ENCODE assay signal across 27 cellular contexts in the genomic region with DNA sequence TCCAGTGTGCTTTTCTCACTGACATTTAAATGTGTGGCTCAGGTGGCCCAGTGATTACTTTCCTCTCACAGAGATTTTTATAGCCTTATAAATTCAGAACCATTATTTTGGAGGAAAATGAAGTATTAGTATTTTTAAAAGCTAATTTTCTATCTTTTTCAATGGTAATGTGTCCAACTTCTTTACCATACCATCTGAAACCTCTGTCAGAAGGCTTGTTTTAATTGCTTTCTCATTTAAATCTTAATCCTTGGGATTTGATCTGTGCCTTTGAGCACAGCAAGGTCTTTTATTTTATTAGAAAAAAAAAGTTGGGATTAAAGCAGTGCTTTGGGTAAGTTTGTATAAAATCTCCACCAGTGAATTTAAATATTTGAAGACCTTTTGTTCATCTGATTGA.
DNase-seq lines count a peak whose midpoint lies in the region; ATAC-seq lines count a peak whose summit lies in the region.
"Had no signal": no experiment of that assay in that cellular context is flagged by ENCODE, and none has a peak within 500 bp of the region (broad histone marks: within the 10 kb centered on the region; RNA-seq: fewer than 3 reads in every experiment).

No MANE protein-coding gene starts in this region.

- peaks cover 20% of the 10 kb centered on the region for H3K4me1 ChIP-seq in HAP-1
- H3K4me1 ChIP-seq: A549, BE2C, Caco-2 had no signal

- no peaks in the 10 kb centered on the region for H3K36me3 ChIP-seq in HAP-1 (replicated peaks)
- H3K36me3 ChIP-seq: BE2C; BLaER1; BLaER1 treated with 17β-estradiol and CSF1 and Interleukin-3, amounts not matched to agents 10 nM and 100 nM had no signal

- H3K4me3 ChIP-seq in HAP-1: no peak overlapping the region
- H3K4me3 ChIP-seq: A549; BLaER1; BLaER1 treated with 17β-estradiol and CSF1 and Interleukin-3, amounts not matched to agents 10 nM and 100 nM had no signal

- no peaks in the 10 kb centered on the region for H3K4me1 Mint-ChIP-seq in stimulated activated naive CD8-positive, alpha-beta T cell treated with anti-CD3 and anti-CD28 coated beads, Interleukin-15, amount 100 ng/mL, for 72 hours
- H3K4me1 Mint-ChIP-seq: B cell; CD14-positive monocyte; CD4-positive, alpha-beta memory T cell; CD4-positive, CD25-positive, alpha-beta regulatory T cell; CD8-positive, alpha-beta memory T cell had no signal

- ATAC-seq in stimulated activated naive CD8-positive, alpha-beta T cell treated with anti-CD3 and anti-CD28 coated beads, Interleukin-15, amount 100 ng/mL, for 72 hours: no peak
- ATAC-seq: A549; CD8-positive, alpha-beta T cell had no signal

- peak; percentile 34 to 91 for DNase-seq in HAP-1 (ENCODE audit: low spot score in 2 of 2)
- no peak for DNase-seq in stimulated activated naive CD8-positive, alpha-beta T cell treated with anti-CD3 and anti-CD28 coated beads, Interleukin-15, amount 100 ng/mL, for 72 hours
- DNase-seq: 8988T; ACHN; AML-193; BE2C; C1 segment of cervical spinal cord; Caco-2; Calu3; CD4-positive, alpha-beta memory T cell; CD4-positive, alpha-beta T cell; CD4-positive, CD25-positive, alpha-beta regulatory T cell; CD8-positive, alpha-beta memory T cell; CD8-positive, alpha-beta T cell; COR-L47; DMS 273 treated with DMSO at 0.1 percent for 48 hours; DMS153; DMS53; DMS79; DMS79 treated with DMSO at 0.1 percent for 48 hours; DND-41; EL had no signal

- in situ Hi-C loops in HAP-1 (cut with MboI; ENCODE audit: low sequenced_read_pairs): no loop called here

- no peak overlapping the region for H3K27ac Mint-ChIP-seq in stimulated activated naive CD8-positive, alpha-beta T cell treated with anti-CD3 and anti-CD28 coated beads, Interleukin-15, amount 100 ng/mL, for 72 hours
- H3K27ac Mint-ChIP-seq: B cell; CD14-positive monocyte; CD4-positive, alpha-beta memory T cell; CD4-positive, alpha-beta T cell; CD4-positive, CD25-positive, alpha-beta regulatory T cell; CD8-positive, alpha-beta memory T cell; CD8-positive, alpha-beta T cell had no signal

- H3K27me3 ChIP-seq in HAP-1 (ENCODE audit: low read depth): no peaks in the 10 kb centered on the region
- H3K27me3 ChIP-seq: BE2C; BLaER1; BLaER1 treated with 17β-estradiol and CSF1 and Interleukin-3, amounts not matched to agents 10 nM and 100 nM had no signal

- H3K9me3 ChIP-seq in HAP-1: no peaks in the 10 kb centered on the region
- H3K9me3 ChIP-seq: A549, BE2C, BLaER1, Caco-2 had no signal

- no peak overlapping the region for H3K4me3 Mint-ChIP-seq in stimulated activated naive CD8-positive, alpha-beta T cell treated with anti-CD3 and anti-CD28 coated beads, Interleukin-15, amount 100 ng/mL, for 72 hours
- H3K4me3 Mint-ChIP-seq: B cell; CD14-positive monocyte; CD4-positive, alpha-beta memory T cell; CD4-positive, alpha-beta T cell; CD4-positive, CD25-positive, alpha-beta regulatory T cell; CD8-positive, alpha-beta memory T cell; CD8-positive, alpha-beta T cell had no signal

- H3K9me3 Mint-ChIP-seq in stimulated activated naive CD8-positive, alpha-beta T cell treated with anti-CD3 and anti-CD28 coated beads, Interleukin-15, amount 100 ng/mL, for 72 hours: peaks cover 0 to 5% of the 10 kb centered on the region in 2 donors
- H3K9me3 Mint-ChIP-seq: CD8-positive, alpha-beta T cell had no signal

- no peaks in the 10 kb centered on the region for H3K27me3 Mint-ChIP-seq in stimulated activated naive CD8-positive, alpha-beta T cell treated with anti-CD3 and anti-CD28 coated beads, Interleukin-15, amount 100 ng/mL, for 72 hours
- H3K27me3 Mint-ChIP-seq: B cell; CD4-positive, alpha-beta memory T cell; CD4-positive, alpha-beta T cell; CD4-positive, CD25-positive, alpha-beta regulatory T cell; CD8-positive, alpha-beta memory T cell had no signal

Comparison
In these comparisons a context has a peak if more than half of its experiments do, and no peak if none do; other contexts are left out.
1. DNase-seq: peak in HAP-1 (2 of 2); none in stimulated activated naive CD8-positive, alpha-beta T cell treated with anti-CD3 and anti-CD28 coated beads, Interleukin-15, amount 100 ng/mL, for 72 hours (0 of 2).